10 cellular contexts compared by ENCODE assay signal in the genomic region with DNA sequence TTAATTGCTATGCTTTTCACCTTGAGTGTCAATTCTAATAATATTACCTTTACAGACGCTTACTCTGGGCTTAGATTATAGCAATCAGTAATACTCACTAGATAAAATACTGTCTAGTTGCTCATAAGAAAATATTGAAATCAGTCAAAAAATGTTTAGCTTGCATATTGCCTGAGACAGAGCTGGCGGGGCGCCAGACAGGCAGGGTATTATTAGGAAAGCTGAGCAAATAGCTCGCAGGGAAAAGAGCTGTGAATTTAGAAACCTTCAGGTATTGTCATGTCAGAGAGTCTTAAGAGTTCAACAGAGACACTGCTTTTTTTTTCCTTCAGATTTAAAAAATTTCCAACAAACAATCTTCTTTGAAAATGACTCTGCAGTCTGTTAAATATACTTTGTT.
DNase-seq lines count a peak whose midpoint lies in the region; ATAC-seq and TF ChIP-seq lines count a peak whose summit lies in the region.
"Had no signal": no experiment of that assay in that cellular context is flagged by ENCODE, and none has a peak within 500 bp of the region (broad histone marks: within the 10 kb centered on the region; RNA-seq: fewer than 3 reads in every experiment).

No MANE protein-coding gene starts in this region.

- TF ChIP-seq CTCF in Calu3 (IDR thresholded peaks at IDR 0.05; ENCODE audit: unreplicated experiment) (no peak), nephron (IDR thresholded peaks at IDR 0.05; ENCODE audit: unreplicated experiment in 3 of 3) (no peak)

- H3K4me1 Mint-ChIP-seq in Calu3 (ENCODE audit: low read depth, unreplicated experiment) (no peaks in the 10 kb centered on the region), nephron (peaks cover 59% of the 10 kb centered on the region)

- no peak for ATAC-seq in HG02588 (IDR thresholded peaks at IDR 0.05; ENCODE audit: unreplicated experiment)

- H3K27me3 Mint-ChIP-seq in Calu3 (ENCODE audit: unreplicated experiment) (no peaks in the 10 kb centered on the region), nephron (ENCODE audit: low read depth) (peaks cover 14% of the 10 kb centered on the region)

- CTCF ChIA-PET in Calu3 (lab: Charles Lee), result interaction anchor here (0.7 kb wide), 1 partner anchor 115 kb away, joined by 5 read pairs; no protein-coding TSS in a partner anchor

- H3K27ac Mint-ChIP-seq in Calu3 (ENCODE audit: unreplicated experiment) (no peak overlapping the region), nephron (peak overlapping the region; percentile 79 to 94 (median 87))

- BruUV-seq in Calu3 (replicated peaks; lab: Mats Ljungman, UMichigan), result no TSS peak

- H3K4me3 Mint-ChIP-seq in Calu3 (ENCODE audit: low read depth, unreplicated experiment) (no peak overlapping the region), nephron (peak overlapping the region in 1 of 3 experiments; percentile 27)

- H3K9me3 Mint-ChIP-seq in Calu3 (ENCODE audit: low read depth, unreplicated experiment), result no peaks in the 10 kb centered on the region
- no peaks in the 10 kb centered on the region for H3K9me3 Mint-ChIP-seq in nephron

- H3K36me3 Mint-ChIP-seq in Calu3 (ENCODE audit: insufficient read depth, unreplicated experiment) (no peaks in the 10 kb centered on the region), nephron (ENCODE audit: low read depth) (peaks cover 60% of the 10 kb centered on the region)

- intact Hi-C loops in Calu3 (cut with micrococcal nuclease; ENCODE audit: unreplicated experiment), result no loop called here

- peak; percentile 17 for DNase-seq in Calu3
- peak; percentile 87 for DNase-seq in NCI-H1105 treated with DMSO at 0.1 percent for 48 hours (lab: John Stamatoyannopoulos, UW)
- DNase-seq in cerebellar cortex (ENCODE audit: low spot score), result peak; percentile 61
- no peak for DNase-seq in dedifferentiated amniotic fluid mesenchymal stem cell (ENCODE audit: extremely low spot score)
- DNase-seq in mesenteric fat pad (ENCODE audit: low spot score), result no peak
- DNase-seq in activated T-cell treated with anti-CD3 and anti-CD28 coated beads, Interleukin-2, amount 50 U/mL, for 48 hours, result no peak
- DNase-seq: activated T-cell treated with anti-CD3 and anti-CD28 coated beads for 4 hours, NCI-H226 had no signal

Comparison
In these comparisons a context has a peak if more than half of its experiments do, and no peak if none do; other contexts are left out.
1. DNase-seq: peak in Calu3 (single experiment), NCI-H1105 treated with DMSO at 0.1 percent for 48 hours (single experiment) and cerebellar cortex (single experiment); none in dedifferentiated amniotic fluid mesenchymal stem cell (single experiment), mesenteric fat pad (single experiment) and activated T-cell treated with anti-CD3 and anti-CD28 coated beads, Interleukin-2, amount 50 U/mL, for 48 hours (0 of 2).